In genomic region chr10:15237351-15237750, GRCh38 we compare ENCODE assay signal across 10 cellular contexts.
A peak's percentile ranks its signal among the peaks of the same experiment; 100 is the strongest.
DNase-seq lines count a peak whose midpoint lies in the region; ATAC-seq and TF ChIP-seq lines count a peak whose summit lies in the region.
"Had no signal": no experiment of that assay in that cellular context is flagged by ENCODE, and none has a peak within 500 bp of the region (broad histone marks: within the 10 kb centered on the region; RNA-seq: fewer than 3 reads in every experiment).

No MANE protein-coding gene starts in this region.

- DNase-seq in Ammon's horn (ENCODE audit: low spot score) (peak; percentile 73), NCI-H226 (peak; percentile 59), esophagus squamous epithelium (lab: John Stamatoyannopoulos, UW) (no peak), NCI-H1694 treated with DMSO at 0.1 percent for 48 hours (lab: John Stamatoyannopoulos, UW) (no peak)
- DNase-seq: DMS79 treated with DMSO at 0.1 percent for 48 hours, NCI-H510A treated with DMSO at 0.1 percent for 48 hours had no signal

- H3K27me3 ChIP-seq in esophagus squamous epithelium, result no peaks in the 10 kb centered on the region

- TF ChIP-seq CTCF in esophagus squamous epithelium (IDR thresholded peaks at IDR 0.05), result no peak

- intact Hi-C loops in esophagus squamous epithelium (cut with DNase I), result no loop called here

- peak overlapping the region in 3 of 4 donors; percentile 5 to 49 (median 19) for H3K27ac ChIP-seq in esophagus squamous epithelium
- peak overlapping the region; percentile 83 for H3K27ac ChIP-seq in mesodermal cell (ENCODE audit: low read depth, low read length, severe bottlenecking)

- no peak for TF ChIP-seq POLR2A in esophagus squamous epithelium (IDR thresholded peaks at IDR 0.05)

- no peak overlapping the region for H3K4me3 ChIP-seq in esophagus squamous epithelium
- H3K4me3 ChIP-seq in mesodermal cell (ENCODE audit: extremely low read depth, insufficient read depth, low read length, poor library complexity, severe bottlenecking), result no peak overlapping the region

- H3K4me1 ChIP-seq in esophagus squamous epithelium (peaks cover 0 to 10% (median 2%) of the 10 kb centered on the region in 3 donors), mesodermal cell (ENCODE audit: control insufficient read depth, insufficient read depth, low read length, poor library complexity, severe bottlenecking) (peaks cover 5% of the 10 kb centered on the region)

- ATAC-seq in HG02642 (IDR thresholded peaks at IDR 0.05; ENCODE audit: poor library complexity, unreplicated experiment) (no peak), HG03045 (IDR thresholded peaks at IDR 0.05; ENCODE audit: unreplicated experiment) (no peak), HG02885 (IDR thresholded peaks at IDR 0.05; ENCODE audit: poor library complexity, unreplicated experiment) (no peak)

- no peaks in the 10 kb centered on the region for H3K36me3 ChIP-seq in esophagus squamous epithelium
- peaks cover 9% of the 10 kb centered on the region for H3K36me3 ChIP-seq in mesodermal cell (ENCODE audit: control insufficient read depth, insufficient read depth, low read length)

- 41 to 58% methylated on average over 5 of the region's 5 CpGs for WGBS in esophagus squamous epithelium, 2 donors
- 87 to 91% methylated on average over 5 of the region's 5 CpGs for WGBS in mesodermal cell (ENCODE audit: insufficient coverage in 2 of 2), 2 experiments

- no peaks in the 10 kb centered on the region for H3K9me3 ChIP-seq in esophagus squamous epithelium
- no peaks in the 10 kb centered on the region for H3K9me3 ChIP-seq in mesodermal cell (ENCODE audit: control insufficient read depth, low read length)

Comparison
In these comparisons a context has a peak if more than half of its experiments do, and no peak if none do; other contexts are left out.
1. DNase-seq: peak in Ammon's horn (single experiment) and NCI-H226 (single experiment); none in esophagus squamous epithelium (single experiment) and NCI-H1694 treated with DMSO at 0.1 percent for 48 hours (single experiment).